9 cellular contexts compared by ENCODE assay signal in genomic region chr7:93920496-93921189, GRCh38. TPM values are rescaled to one million over a fixed set of nuclear protein-coding genes. Genes with fewer than 3 reads are reported as not detected.
A peak's percentile ranks its signal among the peaks of the same experiment; 100 is the strongest.
DNase-seq lines count a peak whose midpoint lies in the region; ATAC-seq and TF ChIP-seq lines count a peak whose summit lies in the region.
"Had no signal": no experiment of that assay in that cellular context is flagged by ENCODE, and none has a peak within 500 bp of the region (broad histone marks: within the 10 kb centered on the region; RNA-seq: fewer than 3 reads in every experiment).

No MANE protein-coding gene starts in this region.

- H3K36me3 ChIP-seq in left ventricle myocardium inferior: no peaks in the 10 kb centered on the region
- H3K36me3 ChIP-seq in uterus: no peaks in the 10 kb centered on the region

- H3K9me3 ChIP-seq in left ventricle myocardium inferior (replicated peaks) (no peaks in the 10 kb centered on the region), uterus (no peaks in the 10 kb centered on the region)

- H3K4me1 Mint-ChIP-seq in endothelial cell (ENCODE audit: unreplicated experiment) (peaks cover 23% of the 10 kb centered on the region), neural crest cell (peaks cover 32% of the 10 kb centered on the region)
- H3K4me1 Mint-ChIP-seq in activated CD4-positive, alpha-beta T cell treated with anti-CD3 and anti-CD28 coated beads for 36 hours: no peaks in the 10 kb centered on the region
- peaks cover 2% of the 10 kb centered on the region for H3K4me1 Mint-ChIP-seq in activated CD4-positive, alpha-beta T cell treated with anti-CD3 and anti-CD28 coated beads, Interleukin-2, amount 10 ng/mL, durations not matched to agents 24 days and 14 days

- H3K4me3 Mint-ChIP-seq in endothelial cell (ENCODE audit: unreplicated experiment) (peak overlapping the region; percentile 96), neural crest cell (peak overlapping the region; percentile 93)
- no peak overlapping the region for H3K4me3 Mint-ChIP-seq in activated CD4-positive, alpha-beta T cell treated with anti-CD3 and anti-CD28 coated beads for 36 hours
- H3K4me3 Mint-ChIP-seq in activated CD4-positive, alpha-beta T cell treated with anti-CD3 and anti-CD28 coated beads, Interleukin-2, amount 10 ng/mL, durations not matched to agents 24 days and 14 days: no peak overlapping the region

- H3K27me3 Mint-ChIP-seq in endothelial cell (ENCODE audit: unreplicated experiment) (peaks cover 7% of the 10 kb centered on the region), neural crest cell (ENCODE audit: low read depth) (no peaks in the 10 kb centered on the region)
- peaks cover 26% of the 10 kb centered on the region for H3K27me3 Mint-ChIP-seq in activated CD4-positive, alpha-beta T cell treated with anti-CD3 and anti-CD28 coated beads for 36 hours
- peaks cover 31% of the 10 kb centered on the region for H3K27me3 Mint-ChIP-seq in activated CD4-positive, alpha-beta T cell treated with anti-CD3 and anti-CD28 coated beads, Interleukin-2, amount 10 ng/mL, durations not matched to agents 24 days and 14 days

- H3K9me3 Mint-ChIP-seq in endothelial cell (ENCODE audit: unreplicated experiment): no peaks in the 10 kb centered on the region
- no peaks in the 10 kb centered on the region for H3K9me3 Mint-ChIP-seq in neural crest cell
- H3K9me3 Mint-ChIP-seq in activated CD4-positive, alpha-beta T cell treated with anti-CD3 and anti-CD28 coated beads for 36 hours (ENCODE audit: low read depth): no peaks in the 10 kb centered on the region
- no peaks in the 10 kb centered on the region for H3K9me3 Mint-ChIP-seq in activated CD4-positive, alpha-beta T cell treated with anti-CD3 and anti-CD28 coated beads, Interleukin-2, amount 10 ng/mL, durations not matched to agents 24 days and 14 days
- H3K9me3 Mint-ChIP-seq: activated CD8-positive, alpha-beta T cell treated with anti-CD3 and anti-CD28 coated beads for 36 hours had no signal

- peak overlapping the region; percentile 71 for H3K4me3 ChIP-seq in left ventricle myocardium inferior
- H3K4me3 ChIP-seq in uterus: peak overlapping the region; percentile 76 to 81

- H3K27ac ChIP-seq in left ventricle myocardium inferior (replicated peaks) (peak overlapping the region; percentile 94), uterus (peak overlapping the region; percentile 98)

- intact Hi-C loops in left ventricle myocardium inferior (cut with micrococcal nuclease): no loop called here
- intact Hi-C loops in left ventricle myocardium superior (cut with micrococcal nuclease): no loop called here
- intact Hi-C loops in uterus (cut with DNase I; ENCODE audit: low total_unique reads): no loop called here
- intact Hi-C loops in activated CD4-positive, alpha-beta T cell treated with anti-CD3 and anti-CD28 coated beads for 36 hours (cut with DNase I, micrococcal nuclease): no loop called here
- intact Hi-C loops in activated CD4-positive, alpha-beta T cell treated with anti-CD3 and anti-CD28 coated beads, Interleukin-2, amount 10 ng/mL, durations not matched to agents 24 days and 14 days (cut with micrococcal nuclease): no loop called here

- TF ChIP-seq CTCF in left ventricle myocardium inferior (IDR thresholded peaks at IDR 0.05; ENCODE audit: borderline replicate concordance) (no peak), endothelial cell (IDR thresholded peaks at IDR 0.05; ENCODE audit: unreplicated experiment) (no peak), neural crest cell (conservative IDR thresholded peaks at IDR 0.05) (no peak), uterus (IDR thresholded peaks at IDR 0.05) (no peak)

- H3K27ac Mint-ChIP-seq in endothelial cell (ENCODE audit: unreplicated experiment): peak overlapping the region; percentile 99
- no peak overlapping the region for H3K27ac Mint-ChIP-seq in neural crest cell (ENCODE audit: unreplicated experiment)
- no peak overlapping the region for H3K27ac Mint-ChIP-seq in activated CD4-positive, alpha-beta T cell treated with anti-CD3 and anti-CD28 coated beads for 36 hours
- H3K27ac Mint-ChIP-seq in activated CD4-positive, alpha-beta T cell treated with anti-CD3 and anti-CD28 coated beads, Interleukin-2, amount 10 ng/mL, durations not matched to agents 24 days and 14 days: no peak overlapping the region
- H3K27ac Mint-ChIP-seq: activated CD8-positive, alpha-beta T cell treated with anti-CD3 and anti-CD28 coated beads for 36 hours had no signal

- TF ChIP-seq POLR2A in uterus (IDR thresholded peaks at IDR 0.05): no peak

- peaks cover 37% of the 10 kb centered on the region for H3K4me1 ChIP-seq in left ventricle myocardium inferior
- no peaks in the 10 kb centered on the region for H3K4me1 ChIP-seq in uterus

- CTCF ChIA-PET in activated CD4-positive, alpha-beta T cell treated with anti-CD3 and anti-CD28 coated beads for 36 hours (lab: Charles Lee): interaction anchor here (2.2 kb wide), 1 partner anchor 10 kb away, joined by 6 read pairs; no protein-coding TSS in a partner anchor

- no peaks in the 10 kb centered on the region for H3K27me3 ChIP-seq in left ventricle myocardium inferior (ENCODE audit: low read depth)
- no peaks in the 10 kb centered on the region for H3K27me3 ChIP-seq in uterus

- POLR2A ChIA-PET in activated CD4-positive, alpha-beta T cell treated with anti-CD3 and anti-CD28 coated beads for 36 hours (lab: Charles Lee): interaction anchor here (0.6 to 0.7 kb wide), 2 partner anchors 182 to 686 kb away, joined by 5 to 7 read pairs; no protein-coding TSS in a partner anchor

- DNase-seq in left ventricle myocardium inferior (no peak), left ventricle myocardium superior (no peak), endothelial cell (ENCODE audit: low spot score) (no peak), neural crest cell (ENCODE audit: low read depth, low spot score) (no peak), uterus (no peak)
- DNase-seq in activated CD4-positive, alpha-beta T cell treated with anti-CD3 and anti-CD28 coated beads for 36 hours: no peak
- DNase-seq in activated CD4-positive, alpha-beta T cell treated with anti-CD3 and anti-CD28 coated beads, Interleukin-2, amount 10 ng/mL, durations not matched to agents 24 days and 14 days: no peak
- DNase-seq: activated CD8-positive, alpha-beta T cell treated with anti-CD3 and anti-CD28 coated beads for 36 hours had no signal

- H3K36me3 Mint-ChIP-seq in endothelial cell (ENCODE audit: low read depth, unreplicated experiment): peaks cover 22% of the 10 kb centered on the region
- no peaks in the 10 kb centered on the region for H3K36me3 Mint-ChIP-seq in neural crest cell (ENCODE audit: low read depth)
- H3K36me3 Mint-ChIP-seq in activated CD4-positive, alpha-beta T cell treated with anti-CD3 and anti-CD28 coated beads for 36 hours (ENCODE audit: low read depth): no peaks in the 10 kb centered on the region
- H3K36me3 Mint-ChIP-seq in activated CD4-positive, alpha-beta T cell treated with anti-CD3 and anti-CD28 coated beads, Interleukin-2, amount 10 ng/mL, durations not matched to agents 24 days and 14 days (ENCODE audit: low read depth): no peaks in the 10 kb centered on the region

- ATAC-seq in left ventricle myocardium superior (no peak), HG03097 (IDR thresholded peaks at IDR 0.05; ENCODE audit: low FRiP score, unreplicated experiment) (no peak)
- no peak for ATAC-seq in activated CD4-positive, alpha-beta T cell treated with anti-CD3 and anti-CD28 coated beads for 36 hours
- ATAC-seq: activated CD8-positive, alpha-beta T cell treated with anti-CD3 and anti-CD28 coated beads for 36 hours had no signal

RNA-seq across cellular contexts. Expression of gene GNG11, which starts 0.9 kb away (rescaled TPM):
- total RNA-seq in left ventricle myocardium inferior: 29.6 TPM
- 20.3 TPM for total RNA-seq in left ventricle myocardium superior
- 133 TPM for total RNA-seq in endothelial cell (ENCODE audit: unreplicated experiment)
- 8.9 and 9.4 TPM in 2 replicates for total RNA-seq in neural crest cell
- 10 to 100 TPM; 33.0 to 75.9 (median 49.0) TPM for total RNA-seq in uterus
- total RNA-seq in activated CD4-positive, alpha-beta T cell treated with anti-CD3 and anti-CD28 coated beads for 36 hours: not detected
- not detected in 2 replicates for total RNA-seq in activated CD4-positive, alpha-beta T cell treated with anti-CD3 and anti-CD28 coated beads, Interleukin-2, amount 10 ng/mL, durations not matched to agents 24 days and 14 days
- total RNA-seq: activated CD8-positive, alpha-beta T cell treated with anti-CD3 and anti-CD28 coated beads for 36 hours had no signal

RNA-seq across cellular contexts. Expression of gene GNGT1, which starts 14.3 kb away (rescaled TPM):
- total RNA-seq in left ventricle myocardium inferior (not detected), left ventricle myocardium superior (not detected), endothelial cell (ENCODE audit: unreplicated experiment) (not detected), neural crest cell (0.65 and 1.0 TPM in 2 replicates), uterus (not detected)
- total RNA-seq in activated CD4-positive, alpha-beta T cell treated with anti-CD3 and anti-CD28 coated beads for 36 hours: not detected
- not detected in 2 replicates for total RNA-seq in activated CD4-positive, alpha-beta T cell treated with anti-CD3 and anti-CD28 coated beads, Interleukin-2, amount 10 ng/mL, durations not matched to agents 24 days and 14 days
- total RNA-seq: activated CD8-positive, alpha-beta T cell treated with anti-CD3 and anti-CD28 coated beads for 36 hours had no signal

RNA-seq across cellular contexts. Expression of gene TFPI2, which starts 30.1 kb away (rescaled TPM):
- total RNA-seq in left ventricle myocardium inferior (1.5 TPM), left ventricle myocardium superior (1.4 TPM), endothelial cell (ENCODE audit: unreplicated experiment) (1.9 TPM), neural crest cell (0.84 and 0.86 TPM in 2 replicates), uterus (10 to 100 TPM in 2 of 4 donors, 1 to 10 TPM in 1, not detected in 1; 6.2 to 15.1 (median 10.5) TPM)
- not detected for total RNA-seq in activated CD4-positive, alpha-beta T cell treated with anti-CD3 and anti-CD28 coated beads for 36 hours
- not detected in 2 replicates for total RNA-seq in activated CD4-positive, alpha-beta T cell treated with anti-CD3 and anti-CD28 coated beads, Interleukin-2, amount 10 ng/mL, durations not matched to agents 24 days and 14 days
- total RNA-seq: activated CD8-positive, alpha-beta T cell treated with anti-CD3 and anti-CD28 coated beads for 36 hours had no signal

Comparison
In these comparisons a context has a peak if more than half of its experiments do, and no peak if none do; other contexts are left out.
1. H3K4me3 Mint-ChIP-seq: peak in endothelial cell (single experiment) and neural crest cell (single experiment); none in activated CD4-positive, alpha-beta T cell treated with anti-CD3 and anti-CD28 coated beads for 36 hours (single experiment) and activated CD4-positive, alpha-beta T cell treated with anti-CD3 and anti-CD28 coated beads, Interleukin-2, amount 10 ng/mL, durations not matched to agents 24 days and 14 days (single experiment).